Comparison of ENCODE assay signal across 14 cellular contexts in the genomic region with DNA sequence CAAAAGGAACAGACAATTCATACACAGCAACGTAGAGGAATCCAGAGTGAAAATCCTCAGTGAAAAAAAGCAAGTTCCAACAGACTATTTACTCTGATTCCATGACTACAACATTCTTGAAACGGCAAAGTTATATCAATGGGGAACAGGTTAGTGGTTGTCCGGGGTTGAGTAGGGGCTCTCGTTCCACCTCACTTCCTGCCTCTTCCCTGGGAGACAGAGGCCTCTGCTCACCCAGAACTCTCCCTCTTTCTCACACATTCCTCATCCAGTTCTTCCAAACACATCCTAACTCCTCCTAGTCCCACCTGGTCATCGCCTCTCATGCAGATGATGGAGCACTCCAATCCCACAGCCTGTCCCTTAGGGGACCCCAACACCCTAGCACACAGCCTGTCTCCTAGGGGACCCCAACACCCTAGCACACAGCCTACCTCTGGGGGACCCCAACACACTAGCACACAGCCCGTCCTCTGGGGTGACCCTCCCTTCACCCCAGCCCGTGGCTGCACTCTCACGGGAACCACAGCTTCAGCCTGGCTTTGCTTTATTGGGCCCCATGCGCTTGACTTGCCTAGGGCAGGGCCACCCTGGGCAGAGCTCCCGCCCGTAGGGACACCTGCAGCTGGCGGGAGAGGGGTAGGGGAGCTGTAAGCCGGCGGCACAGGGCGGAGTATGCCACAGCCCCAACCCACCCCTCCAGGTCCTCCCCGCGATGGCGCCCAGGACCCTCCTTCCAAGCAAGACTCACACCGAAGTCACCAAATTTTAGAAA. TPM values are rescaled to one million over a fixed set of nuclear protein-coding genes. Genes with fewer than 3 reads are reported as not detected.
A peak's percentile ranks its signal among the peaks of the same experiment; 100 is the strongest.
DNase-seq lines count a peak whose midpoint lies in the region; ATAC-seq and TF ChIP-seq lines count a peak whose summit lies in the region.
"Had no signal": no experiment of that assay in that cellular context is flagged by ENCODE, and none has a peak within 500 bp of the region (broad histone marks: within the 10 kb centered on the region; RNA-seq: fewer than 3 reads in every experiment).

No MANE protein-coding gene starts in this region.

- 56 to 66% methylated on average over 5 to 19 of the region's 19 CpGs for WGBS in transverse colon (ENCODE audit: low coverage in 1 of 2), 2 donors

- TF ChIP-seq CTCF in ascending aorta (IDR thresholded peaks at IDR 0.05) = no peak
- no peak for TF ChIP-seq CTCF in mucosa of descending colon (IDR thresholded peaks at IDR 0.05)
- no peak for TF ChIP-seq CTCF in transverse colon (IDR thresholded peaks at IDR 0.05)
- TF ChIP-seq CTCF in WERI-Rb-1 (IDR thresholded peaks at IDR 0.05; ENCODE audit: low read depth, low read length) = no peak

- H3K4me3 Mint-ChIP-seq in activated naive CD8-positive, alpha-beta T cell = peak overlapping the region; percentile 56
- no peak overlapping the region for H3K4me3 Mint-ChIP-seq in activated naive CD8-positive, alpha-beta T cell treated with anti-CD3 and anti-CD28 coated beads for 36 hours
- H3K4me3 Mint-ChIP-seq: activated CD4-positive, alpha-beta memory T cell treated with anti-CD3 and anti-CD28 coated beads for 36 hours had no signal

- H3K9me3 Mint-ChIP-seq in activated naive CD8-positive, alpha-beta T cell (ENCODE audit: low read depth) = peaks cover 11% of the 10 kb centered on the region
- H3K9me3 Mint-ChIP-seq in activated naive CD8-positive, alpha-beta T cell treated with anti-CD3 and anti-CD28 coated beads for 36 hours = peaks cover 15% of the 10 kb centered on the region

- no peaks in the 10 kb centered on the region for H3K27me3 ChIP-seq in ascending aorta
- H3K27me3 ChIP-seq in transverse colon = peaks cover 75% of the 10 kb centered on the region
- H3K27me3 ChIP-seq in WERI-Rb-1 (ENCODE audit: insufficient read depth, low read depth, severe bottlenecking) = no peaks in the 10 kb centered on the region

- in situ Hi-C loops in transverse colon (cut with MboI; ENCODE audit: low pct_ligation_motif_present in 1 of 4, low pct_unique_long_range_greater_than_20kb in 1 of 4, low sequenced_read_pairs in 3 of 4) = no loop called here

- H3K36me3 ChIP-seq in ascending aorta (no peaks in the 10 kb centered on the region), mucosa of descending colon (ENCODE audit: low read depth) (no peaks in the 10 kb centered on the region), transverse colon (no peaks in the 10 kb centered on the region), WERI-Rb-1 (no peaks in the 10 kb centered on the region)
- H3K36me3 ChIP-seq: neutrophil had no signal

- peaks cover 10% of the 10 kb centered on the region for H3K36me3 Mint-ChIP-seq in activated naive CD8-positive, alpha-beta T cell
- H3K36me3 Mint-ChIP-seq in activated naive CD8-positive, alpha-beta T cell treated with anti-CD3 and anti-CD28 coated beads for 36 hours = peaks cover 11% of the 10 kb centered on the region

- no peak overlapping the region for H3K27ac Mint-ChIP-seq in activated naive CD8-positive, alpha-beta T cell
- H3K27ac Mint-ChIP-seq in activated naive CD8-positive, alpha-beta T cell treated with anti-CD3 and anti-CD28 coated beads for 36 hours = no peak overlapping the region
- H3K27ac Mint-ChIP-seq: activated CD4-positive, alpha-beta memory T cell treated with anti-CD3 and anti-CD28 coated beads for 36 hours had no signal

- no peak for TF ChIP-seq POLR2A in transverse colon (IDR thresholded peaks at IDR 0.05)

- TF ChIP-seq EP300 in transverse colon (IDR thresholded peaks at IDR 0.05; ENCODE audit: low read depth) = no peak

- ATAC-seq in mucosa of descending colon = peak; percentile 29

- intact Hi-C loops in ascending aorta (cut with DNase I) = loop anchor here (2.0 kb wide), 1 partner anchor 15 kb away; no protein-coding TSS in a partner anchor
- intact Hi-C loops in mucosa of descending colon (cut with DNase I, micrococcal nuclease) = no loop called here
- intact Hi-C loops in transverse colon (cut with DNase I; ENCODE audit: low total_unique reads) = no loop called here

- H3K4me3 ChIP-seq in ascending aorta (peak overlapping the region; percentile 60 to 71), mucosa of descending colon (no peak overlapping the region), transverse colon (peak overlapping the region in 2 of 4 donors; percentile 37 to 56), WERI-Rb-1 (ENCODE audit: low read depth, low read length) (no peak overlapping the region)

- peaks cover 39% of the 10 kb centered on the region for H3K27me3 Mint-ChIP-seq in activated naive CD8-positive, alpha-beta T cell
- H3K27me3 Mint-ChIP-seq in activated naive CD8-positive, alpha-beta T cell treated with anti-CD3 and anti-CD28 coated beads for 36 hours = peaks cover 86% of the 10 kb centered on the region

- peaks cover 29% of the 10 kb centered on the region for H3K4me1 Mint-ChIP-seq in activated naive CD8-positive, alpha-beta T cell (ENCODE audit: low read depth)
- peaks cover 7% of the 10 kb centered on the region for H3K4me1 Mint-ChIP-seq in activated naive CD8-positive, alpha-beta T cell treated with anti-CD3 and anti-CD28 coated beads for 36 hours

- peak overlapping the region; percentile 96 for H3K27ac ChIP-seq in ascending aorta
- H3K27ac ChIP-seq in transverse colon = peak overlapping the region in 3 of 4 donors; percentile 78 to 86 (median 79)
- H3K27ac ChIP-seq in WERI-Rb-1 = no peak overlapping the region
- H3K27ac ChIP-seq: neutrophil had no signal

- H3K4me1 ChIP-seq in ascending aorta (peaks cover 9 to 29% of the 10 kb centered on the region in 2 donors), mucosa of descending colon (ENCODE audit: low read depth) (peaks cover 32% of the 10 kb centered on the region), transverse colon (peaks cover 11 to 39% (median 36%) of the 10 kb centered on the region in 4 donors)

- peaks cover 0 to 15% of the 10 kb centered on the region in 2 donors for H3K9me3 ChIP-seq in ascending aorta
- H3K9me3 ChIP-seq in mucosa of descending colon = peaks cover 11% of the 10 kb centered on the region
- peaks cover 11 to 15% of the 10 kb centered on the region in 2 donors for H3K9me3 ChIP-seq in transverse colon
- peaks cover 4% of the 10 kb centered on the region for H3K9me3 ChIP-seq in WERI-Rb-1 (ENCODE audit: severe bottlenecking)

- no peak for DNase-seq in activated naive CD8-positive, alpha-beta T cell treated with anti-CD3 and anti-CD28 coated beads for 36 hours
- DNase-seq in ascending aorta (ENCODE audit: low spot score in 2 of 2) (peak in 1 of 2 donors; percentile 62), mucosa of descending colon (peak; percentile 37 to 72 (median 64)), transverse colon (peak; percentile 35), mesenteric fat pad (ENCODE audit: low spot score) (no peak), WERI-Rb-1 (no peak), NCI-H446 (lab: John Stamatoyannopoulos, UW) (no peak)
- DNase-seq: cortex of kidney, NCI-H1048, NCI-H510A treated with DMSO at 0.1 percent for 48 hours, T-helper 9 cell had no signal

RNA-seq across cellular contexts. Expression of gene OCA2, which starts 5.2 kb away (rescaled TPM):
- not detected for total RNA-seq in activated naive CD8-positive, alpha-beta T cell treated with anti-CD3 and anti-CD28 coated beads for 36 hours
- total RNA-seq in ascending aorta (1.2 TPM), mucosa of descending colon (under 1 TPM in 2 of 3 donors, not detected in 1; 0.22 to 0.32 TPM), transverse colon (1 to 10 TPM in 2 of 4 donors, not detected in 2; 1.4 to 1.9 TPM), mesenteric fat pad (not detected)
- total RNA-seq: activated CD4-positive, alpha-beta memory T cell treated with anti-CD3 and anti-CD28 coated beads for 36 hours had no signal

Comparison
In these comparisons a context has a peak if more than half of its experiments do, and no peak if none do; other contexts are left out.
1. DNase-seq: peak in mucosa of descending colon (3 of 3) and transverse colon (single experiment); none in activated naive CD8-positive, alpha-beta T cell treated with anti-CD3 and anti-CD28 coated beads for 36 hours (single experiment), mesenteric fat pad (single experiment), WERI-Rb-1 (single experiment) and NCI-H446 (0 of 2).
2. H3K4me3 ChIP-seq: peak in ascending aorta (2 of 2); none in mucosa of descending colon (single experiment) and WERI-Rb-1 (single experiment).